Comparison of ENCODE assay signal across 1 cellular context in the genomic region with DNA sequence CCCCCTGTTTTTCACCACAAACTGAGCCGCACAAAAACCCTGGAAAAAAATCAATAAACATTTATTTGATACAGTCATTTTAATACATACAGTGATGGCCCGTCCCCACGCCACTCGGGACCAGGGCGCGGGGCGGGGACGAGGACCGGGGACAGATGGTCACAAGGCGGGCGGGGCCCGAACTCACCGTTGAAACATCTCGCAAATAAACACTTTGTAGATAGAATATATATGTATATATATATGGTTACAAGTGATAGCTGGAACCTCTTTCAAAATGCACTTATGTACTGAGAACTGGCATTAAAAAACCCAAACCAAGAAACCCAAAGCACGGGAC.
TF ChIP-seq lines count a peak whose summit lies in the region.

No MANE protein-coding gene starts in this region.

TF ChIP-seq in H1, 55 proteins besides CTCF, POLR2A, EP300 and RAD21:
- TF ChIP-seq KDM1A (IDR thresholded peaks at IDR 0.05; ENCODE audit: borderline replicate concordance, low read length) (no peak), SIN3A (conservative IDR thresholded peaks at IDR 0.05 in 1 of 2, IDR thresholded peaks at IDR 0.05 in 1 of 2; ENCODE audit: low read depth in 1 of 2, low read length in 2 of 2) (0 out of 4 replicates have a peak, but pooled peaks of 1 of the 2 experiments have one; percentile 15)
